In the genomic region with DNA sequence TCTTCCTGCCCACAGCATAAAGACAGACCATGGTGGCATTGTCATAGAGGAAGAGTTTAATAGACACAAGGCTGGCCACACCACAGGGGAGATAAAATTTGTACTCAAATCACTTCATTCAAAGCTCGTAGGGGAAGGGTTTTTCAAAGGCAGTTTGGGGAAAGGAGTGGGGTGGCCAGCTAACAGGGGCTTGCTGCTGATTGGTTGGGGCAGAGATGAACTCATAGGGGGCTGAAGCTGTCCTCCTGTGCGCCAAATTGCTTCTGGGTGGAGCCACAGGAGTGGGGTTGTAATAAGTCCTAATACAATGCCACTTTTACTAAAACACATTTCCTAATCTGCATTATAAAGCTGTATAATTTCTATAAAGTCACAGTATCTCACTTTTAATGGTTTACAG, we compare ENCODE assay signal across 1 cellular context.
TF ChIP-seq lines count a peak whose summit lies in the region.

No MANE protein-coding gene starts in this region.

TF ChIP-seq in GM12878, 131 proteins besides CTCF, POLR2A, EP300 and RAD21:
- no peak for TF ChIP-seq HCFC1 (IDR thresholded peaks at IDR 0.05; ENCODE audit: low read length)
- TF ChIP-seq, protein P1, sequence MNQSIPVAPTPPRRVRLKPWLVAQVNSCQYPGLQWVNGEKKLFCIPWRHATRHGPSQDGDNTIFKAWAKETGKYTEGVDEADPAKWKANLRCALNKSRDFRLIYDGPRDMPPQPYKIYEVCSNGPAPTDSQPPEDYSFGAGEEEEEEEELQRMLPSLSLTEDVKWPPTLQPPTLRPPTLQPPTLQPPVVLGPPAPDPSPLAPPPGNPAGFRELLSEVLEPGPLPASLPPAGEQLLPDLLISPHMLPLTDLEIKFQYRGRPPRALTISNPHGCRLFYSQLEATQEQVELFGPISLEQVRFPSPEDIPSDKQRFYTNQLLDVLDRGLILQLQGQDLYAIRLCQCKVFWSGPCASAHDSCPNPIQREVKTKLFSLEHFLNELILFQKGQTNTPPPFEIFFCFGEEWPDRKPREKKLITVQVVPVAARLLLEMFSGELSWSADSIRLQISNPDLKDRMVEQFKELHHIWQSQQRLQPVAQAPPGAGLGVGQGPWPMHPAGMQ (IDR thresholded peaks at IDR 0.05; ENCODE audit: borderline replicate concordance) = no peak
- no peak for TF ChIP-seq ZNF622 (IDR thresholded peaks at IDR 0.05)
- no peak for TF ChIP-seq KLF5 (IDR thresholded peaks at IDR 0.05; ENCODE audit: partially characterized antibody)
- no peak for TF ChIP-seq HDAC2 (IDR thresholded peaks at IDR 0.05)
